Comparison of ENCODE assay signal across 1 cellular context in the genomic region with DNA sequence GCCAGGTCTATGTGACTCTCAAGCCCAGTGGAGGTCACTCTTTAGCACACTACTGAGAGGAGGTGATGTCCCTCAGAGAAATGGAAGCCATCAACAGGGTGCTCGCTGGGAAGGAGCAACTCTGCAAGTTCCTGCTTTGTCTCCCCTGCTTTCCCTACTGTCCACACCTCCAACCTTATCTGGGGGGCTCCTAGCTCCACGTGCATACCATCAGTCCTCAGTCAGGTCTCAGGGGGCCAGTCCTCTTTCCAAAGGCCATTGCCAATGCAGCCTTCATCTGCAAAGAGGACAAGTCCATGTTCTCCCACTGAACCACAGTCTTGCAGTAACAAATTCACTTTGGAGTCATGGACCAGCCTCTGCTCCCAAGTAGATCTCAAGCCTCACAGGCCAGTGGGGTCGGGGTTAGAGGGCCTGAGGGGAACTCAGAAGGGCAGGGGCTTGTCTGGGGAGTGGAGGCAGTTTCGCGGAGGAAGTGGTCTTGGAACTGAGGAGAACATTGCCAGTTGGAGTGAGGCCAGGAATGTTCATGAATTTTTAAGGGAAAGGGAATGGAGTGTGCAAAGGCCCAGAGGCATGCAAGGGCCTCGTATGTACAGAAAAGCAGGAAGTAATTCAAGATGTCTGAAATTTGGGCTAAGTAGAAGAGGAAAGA.
TF ChIP-seq lines count a peak whose summit lies in the region.

No MANE protein-coding gene starts in this region.

TF ChIP-seq in SK-N-SH, 30 proteins besides CTCF, POLR2A, EP300 and RAD21:
- TF ChIP-seq TAF1 (IDR thresholded peaks at IDR 0.05; ENCODE audit: borderline replicate concordance, low read depth, low read length): no peak
- TF ChIP-seq, protein P1, sequence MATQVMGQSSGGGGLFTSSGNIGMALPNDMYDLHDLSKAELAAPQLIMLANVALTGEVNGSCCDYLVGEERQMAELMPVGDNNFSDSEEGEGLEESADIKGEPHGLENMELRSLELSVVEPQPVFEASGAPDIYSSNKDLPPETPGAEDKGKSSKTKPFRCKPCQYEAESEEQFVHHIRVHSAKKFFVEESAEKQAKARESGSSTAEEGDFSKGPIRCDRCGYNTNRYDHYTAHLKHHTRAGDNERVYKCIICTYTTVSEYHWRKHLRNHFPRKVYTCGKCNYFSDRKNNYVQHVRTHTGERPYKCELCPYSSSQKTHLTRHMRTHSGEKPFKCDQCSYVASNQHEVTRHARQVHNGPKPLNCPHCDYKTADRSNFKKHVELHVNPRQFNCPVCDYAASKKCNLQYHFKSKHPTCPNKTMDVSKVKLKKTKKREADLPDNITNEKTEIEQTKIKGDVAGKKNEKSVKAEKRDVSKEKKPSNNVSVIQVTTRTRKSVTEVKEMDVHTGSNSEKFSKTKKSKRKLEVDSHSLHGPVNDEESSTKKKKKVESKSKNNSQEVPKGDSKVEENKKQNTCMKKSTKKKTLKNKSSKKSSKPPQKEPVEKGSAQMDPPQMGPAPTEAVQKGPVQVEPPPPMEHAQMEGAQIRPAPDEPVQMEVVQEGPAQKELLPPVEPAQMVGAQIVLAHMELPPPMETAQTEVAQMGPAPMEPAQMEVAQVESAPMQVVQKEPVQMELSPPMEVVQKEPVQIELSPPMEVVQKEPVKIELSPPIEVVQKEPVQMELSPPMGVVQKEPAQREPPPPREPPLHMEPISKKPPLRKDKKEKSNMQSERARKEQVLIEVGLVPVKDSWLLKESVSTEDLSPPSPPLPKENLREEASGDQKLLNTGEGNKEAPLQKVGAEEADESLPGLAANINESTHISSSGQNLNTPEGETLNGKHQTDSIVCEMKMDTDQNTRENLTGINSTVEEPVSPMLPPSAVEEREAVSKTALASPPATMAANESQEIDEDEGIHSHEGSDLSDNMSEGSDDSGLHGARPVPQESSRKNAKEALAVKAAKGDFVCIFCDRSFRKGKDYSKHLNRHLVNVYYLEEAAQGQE (IDR thresholded peaks at IDR 0.05; ENCODE audit: low read depth, low read length): no peak
- TF ChIP-seq, protein P2, sequence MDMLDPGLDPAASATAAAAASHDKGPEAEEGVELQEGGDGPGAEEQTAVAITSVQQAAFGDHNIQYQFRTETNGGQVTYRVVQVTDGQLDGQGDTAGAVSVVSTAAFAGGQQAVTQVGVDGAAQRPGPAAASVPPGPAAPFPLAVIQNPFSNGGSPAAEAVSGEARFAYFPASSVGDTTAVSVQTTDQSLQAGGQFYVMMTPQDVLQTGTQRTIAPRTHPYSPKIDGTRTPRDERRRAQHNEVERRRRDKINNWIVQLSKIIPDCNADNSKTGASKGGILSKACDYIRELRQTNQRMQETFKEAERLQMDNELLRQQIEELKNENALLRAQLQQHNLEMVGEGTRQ (IDR thresholded peaks at IDR 0.05; ENCODE audit: borderline replicate concordance, low read depth, low read length): no peak
- TF ChIP-seq, protein P3, sequence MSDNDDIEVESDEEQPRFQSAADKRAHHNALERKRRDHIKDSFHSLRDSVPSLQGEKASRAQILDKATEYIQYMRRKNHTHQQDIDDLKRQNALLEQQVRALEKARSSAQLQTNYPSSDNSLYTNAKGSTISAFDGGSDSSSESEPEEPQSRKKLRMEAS (IDR thresholded peaks at IDR 0.05; ENCODE audit: low read depth): no peak
- TF ChIP-seq CHD2 (IDR thresholded peaks at IDR 0.05; ENCODE audit: low read length, partially characterized antibody): no peak
- no peak for TF ChIP-seq FOXJ3 (CRISPR knock-in tag; IDR thresholded peaks at IDR 0.05)
- TF ChIP-seq MEF2A (IDR thresholded peaks at IDR 0.05; ENCODE audit: borderline replicate concordance, low read depth): no peak
- TF ChIP-seq POLR2AphosphoS5 (IDR thresholded peaks at IDR 0.05; ENCODE audit: low read depth, low read length): no peak
- TF ChIP-seq, protein P4, sequence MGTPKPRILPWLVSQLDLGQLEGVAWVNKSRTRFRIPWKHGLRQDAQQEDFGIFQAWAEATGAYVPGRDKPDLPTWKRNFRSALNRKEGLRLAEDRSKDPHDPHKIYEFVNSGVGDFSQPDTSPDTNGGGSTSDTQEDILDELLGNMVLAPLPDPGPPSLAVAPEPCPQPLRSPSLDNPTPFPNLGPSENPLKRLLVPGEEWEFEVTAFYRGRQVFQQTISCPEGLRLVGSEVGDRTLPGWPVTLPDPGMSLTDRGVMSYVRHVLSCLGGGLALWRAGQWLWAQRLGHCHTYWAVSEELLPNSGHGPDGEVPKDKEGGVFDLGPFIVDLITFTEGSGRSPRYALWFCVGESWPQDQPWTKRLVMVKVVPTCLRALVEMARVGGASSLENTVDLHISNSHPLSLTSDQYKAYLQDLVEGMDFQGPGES (IDR thresholded peaks at IDR 0.05; ENCODE audit: low read depth, low read length): no peak
- no peak for TF ChIP-seq YY1 (IDR thresholded peaks at IDR 0.05; ENCODE audit: low read depth)
- no peak for TF ChIP-seq GATA2 (CRISPR knock-in tag; IDR thresholded peaks at IDR 0.05)
- no peak for TF ChIP-seq NRF1 (IDR thresholded peaks at IDR 0.05; ENCODE audit: low read depth, low read length)
- no peak for TF ChIP-seq NFIC (IDR thresholded peaks at IDR 0.05; ENCODE audit: borderline replicate concordance)
- no peak for TF ChIP-seq MXI1 (IDR thresholded peaks at IDR 0.05; ENCODE audit: low read depth, low read length)
- no peak for TF ChIP-seq RXRA (IDR thresholded peaks at IDR 0.05; ENCODE audit: borderline replicate concordance, low read depth)
- no peak for TF ChIP-seq GABPA (IDR thresholded peaks at IDR 0.05; ENCODE audit: low read depth)
- no peak for TF ChIP-seq FOSL2 (IDR thresholded peaks at IDR 0.05; ENCODE audit: borderline replicate concordance, low read depth)
- TF ChIP-seq, protein P5, sequence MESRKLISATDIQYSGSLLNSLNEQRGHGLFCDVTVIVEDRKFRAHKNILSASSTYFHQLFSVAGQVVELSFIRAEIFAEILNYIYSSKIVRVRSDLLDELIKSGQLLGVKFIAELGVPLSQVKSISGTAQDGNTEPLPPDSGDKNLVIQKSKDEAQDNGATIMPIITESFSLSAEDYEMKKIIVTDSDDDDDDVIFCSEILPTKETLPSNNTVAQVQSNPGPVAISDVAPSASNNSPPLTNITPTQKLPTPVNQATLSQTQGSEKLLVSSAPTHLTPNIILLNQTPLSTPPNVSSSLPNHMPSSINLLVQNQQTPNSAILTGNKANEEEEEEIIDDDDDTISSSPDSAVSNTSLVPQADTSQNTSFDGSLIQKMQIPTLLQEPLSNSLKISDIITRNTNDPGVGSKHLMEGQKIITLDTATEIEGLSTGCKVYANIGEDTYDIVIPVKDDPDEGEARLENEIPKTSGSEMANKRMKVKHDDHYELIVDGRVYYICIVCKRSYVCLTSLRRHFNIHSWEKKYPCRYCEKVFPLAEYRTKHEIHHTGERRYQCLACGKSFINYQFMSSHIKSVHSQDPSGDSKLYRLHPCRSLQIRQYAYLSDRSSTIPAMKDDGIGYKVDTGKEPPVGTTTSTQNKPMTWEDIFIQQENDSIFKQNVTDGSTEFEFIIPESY (IDR thresholded peaks at IDR 0.05; ENCODE audit: borderline replicate concordance, low read depth): no peak
- TF ChIP-seq TEAD4 (IDR thresholded peaks at IDR 0.05; ENCODE audit: borderline replicate concordance, insufficient read depth): no peak
TF ChIP-seq in SK-N-SH: peak in this region for 0.
